1 cellular context compared by ENCODE assay signal in the genomic region with DNA sequence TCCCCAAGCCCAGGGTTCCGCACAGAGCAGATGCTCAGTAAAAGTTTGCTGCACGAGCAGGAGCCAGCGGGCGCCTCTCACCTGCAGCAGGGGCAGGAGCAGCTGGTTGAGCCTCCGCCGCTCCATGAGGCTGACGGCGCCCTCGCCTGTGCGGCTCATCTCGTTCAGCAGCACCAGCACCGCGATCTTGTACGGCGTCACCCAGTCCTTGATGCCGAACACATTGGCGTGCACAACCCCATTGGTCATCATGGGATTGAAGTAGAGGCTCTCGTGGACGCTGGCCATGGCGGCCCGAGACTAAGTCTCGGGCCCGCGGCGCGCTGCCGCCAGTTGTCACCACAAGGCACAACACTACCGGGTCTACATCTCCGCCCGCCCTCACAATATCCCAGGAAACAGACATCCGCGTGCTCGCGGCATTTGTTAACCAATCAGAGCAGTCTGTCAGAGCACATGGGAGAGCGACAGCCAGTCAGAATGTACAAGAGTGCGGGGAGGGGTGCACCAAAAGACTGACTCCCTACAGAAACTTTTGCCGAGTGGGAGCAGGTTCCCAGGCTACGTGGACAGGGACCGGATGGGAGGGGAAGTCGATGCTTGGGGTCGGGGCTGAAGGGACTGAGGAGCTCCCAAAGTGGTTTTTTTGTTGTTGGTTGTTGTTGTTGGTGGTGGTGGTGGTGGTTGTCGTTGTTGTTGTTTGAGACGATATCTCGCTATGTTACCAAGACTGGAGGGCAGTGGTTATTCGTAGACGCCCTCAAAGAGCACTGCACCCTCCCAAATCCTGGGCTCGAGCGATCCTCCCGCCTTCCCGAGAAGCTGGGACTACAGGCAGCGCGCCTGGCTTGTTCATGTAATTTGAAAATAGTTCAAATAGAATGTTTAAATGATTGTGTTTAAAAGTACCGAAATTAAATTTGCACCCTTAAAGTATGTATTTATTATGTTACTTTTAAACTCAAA.
TF ChIP-seq lines count a peak whose summit lies in the region.

A gene with protein sequence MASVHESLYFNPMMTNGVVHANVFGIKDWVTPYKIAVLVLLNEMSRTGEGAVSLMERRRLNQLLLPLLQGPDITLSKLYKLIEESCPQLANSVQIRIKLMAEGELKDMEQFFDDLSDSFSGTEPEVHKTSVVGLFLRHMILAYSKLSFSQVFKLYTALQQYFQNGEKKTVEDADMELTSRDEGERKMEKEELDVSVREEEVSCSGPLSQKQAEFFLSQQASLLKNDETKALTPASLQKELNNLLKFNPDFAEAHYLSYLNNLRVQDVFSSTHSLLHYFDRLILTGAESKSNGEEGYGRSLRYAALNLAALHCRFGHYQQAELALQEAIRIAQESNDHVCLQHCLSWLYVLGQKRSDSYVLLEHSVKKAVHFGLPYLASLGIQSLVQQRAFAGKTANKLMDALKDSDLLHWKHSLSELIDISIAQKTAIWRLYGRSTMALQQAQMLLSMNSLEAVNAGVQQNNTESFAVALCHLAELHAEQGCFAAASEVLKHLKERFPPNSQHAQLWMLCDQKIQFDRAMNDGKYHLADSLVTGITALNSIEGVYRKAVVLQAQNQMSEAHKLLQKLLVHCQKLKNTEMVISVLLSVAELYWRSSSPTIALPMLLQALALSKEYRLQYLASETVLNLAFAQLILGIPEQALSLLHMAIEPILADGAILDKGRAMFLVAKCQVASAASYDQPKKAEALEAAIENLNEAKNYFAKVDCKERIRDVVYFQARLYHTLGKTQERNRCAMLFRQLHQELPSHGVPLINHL (minus strand): TSS at position 359 of the 966 bp plus-strand sequence. CDS start 71 bp downstream, at position 288.

TF ChIP-seq in HepG2, 621 proteins besides CTCF, POLR2A, EP300 and RAD21 (continued from another document and continues in another):
- TF ChIP-seq, protein P1, sequence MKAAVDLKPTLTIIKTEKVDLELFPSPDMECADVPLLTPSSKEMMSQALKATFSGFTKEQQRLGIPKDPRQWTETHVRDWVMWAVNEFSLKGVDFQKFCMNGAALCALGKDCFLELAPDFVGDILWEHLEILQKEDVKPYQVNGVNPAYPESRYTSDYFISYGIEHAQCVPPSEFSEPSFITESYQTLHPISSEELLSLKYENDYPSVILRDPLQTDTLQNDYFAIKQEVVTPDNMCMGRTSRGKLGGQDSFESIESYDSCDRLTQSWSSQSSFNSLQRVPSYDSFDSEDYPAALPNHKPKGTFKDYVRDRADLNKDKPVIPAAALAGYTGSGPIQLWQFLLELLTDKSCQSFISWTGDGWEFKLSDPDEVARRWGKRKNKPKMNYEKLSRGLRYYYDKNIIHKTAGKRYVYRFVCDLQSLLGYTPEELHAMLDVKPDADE (CRISPR knock-in tag; IDR thresholded peaks at IDR 0.05), result no peak
- TF ChIP-seq PHF21A (CRISPR knock-in tag; IDR thresholded peaks at IDR 0.05) (peak; percentile 97), ZNF30 (CRISPR knock-in tag; IDR thresholded peaks at IDR 0.05) (no peak), SUZ12 (IDR thresholded peaks at IDR 0.05; ENCODE audit: low read depth, low read length) (no peak), NBN (conservative IDR thresholded peaks at IDR 0.05) (no peak), ZNF652 (CRISPR knock-in tag; IDR thresholded peaks at IDR 0.05; ENCODE audit: borderline replicate concordance, low read depth) (no peak; the same call in 1 of the 2 replicates), ZNF570 (CRISPR knock-in tag; IDR thresholded peaks at IDR 0.05; ENCODE audit: borderline replicate concordance) (no peak), ZC3H13 (CRISPR knock-in tag; IDR thresholded peaks at IDR 0.05) (0 out of 2 replicates have a peak, but pooled peaks have one; percentile 46), REXO4 (CRISPR knock-in tag; IDR thresholded peaks at IDR 0.05; ENCODE audit: borderline replicate concordance) (no peak), CENPT (CRISPR knock-in tag; IDR thresholded peaks at IDR 0.05; ENCODE audit: low read depth) (0 out of 2 replicates have a peak, but pooled peaks have one; percentile 49), ZNF33B (CRISPR knock-in tag; IDR thresholded peaks at IDR 0.05) (no peak), ATAD3A (CRISPR knock-in tag; IDR thresholded peaks at IDR 0.05) (no peak), ZKSCAN8 (CRISPR knock-in tag; IDR thresholded peaks at IDR 0.05; ENCODE audit: borderline replicate concordance) (0 out of 2 replicates have a peak, but pooled peaks have one; percentile 52), ZNF260 (CRISPR knock-in tag; IDR thresholded peaks at IDR 0.05; ENCODE audit: borderline replicate concordance, low read depth) (no peak), TGIF2 (CRISPR knock-in tag; IDR thresholded peaks at IDR 0.05) (peak; percentile 88; the same call in 1 of the 2 replicates), KAT2B (IDR thresholded peaks at IDR 0.05; ENCODE audit: borderline replicate concordance, low read depth, low read length) (no peak), XBP1 (CRISPR knock-in tag; IDR thresholded peaks at IDR 0.05) (0 out of 2 replicates have a peak, but pooled peaks have one; percentile 26), ZNF766 (CRISPR knock-in tag; IDR thresholded peaks at IDR 0.05; ENCODE audit: borderline replicate concordance) (peak; percentile 79; the same call in 1 of the 2 replicates), ZNF138 (CRISPR knock-in tag; IDR thresholded peaks at IDR 0.05; ENCODE audit: low read depth) (no peak), ZNF292 (CRISPR knock-in tag; IDR thresholded peaks at IDR 0.05; ENCODE audit: borderline replicate concordance, low read depth) (peak; percentile 60; the same call in 1 of the 2 replicates), NPAS2 (CRISPR knock-in tag; IDR thresholded peaks at IDR 0.05; ENCODE audit: borderline replicate concordance) (no peak), ZNF251 (CRISPR knock-in tag; IDR thresholded peaks at IDR 0.05) (no peak), THYN1 (CRISPR knock-in tag; IDR thresholded peaks at IDR 0.05; ENCODE audit: borderline replicate concordance, low read depth) (no peak), ZNF136 (CRISPR knock-in tag; IDR thresholded peaks at IDR 0.05; ENCODE audit: low read depth) (no peak), ZNF263 (CRISPR knock-in tag; IDR thresholded peaks at IDR 0.05) (no peak; the same call in none of the 2 replicates), SCMH1 (CRISPR knock-in tag; IDR thresholded peaks at IDR 0.05; ENCODE audit: borderline replicate concordance) (no peak), U2AF1 (optimal IDR thresholded peaks at IDR 0.05; ENCODE audit: low read depth, low read length) (peak; percentile 85), ZBTB38 (CRISPR knock-in tag; IDR thresholded peaks at IDR 0.05) (peak; percentile 66)
- TF ChIP-seq, protein P2, sequence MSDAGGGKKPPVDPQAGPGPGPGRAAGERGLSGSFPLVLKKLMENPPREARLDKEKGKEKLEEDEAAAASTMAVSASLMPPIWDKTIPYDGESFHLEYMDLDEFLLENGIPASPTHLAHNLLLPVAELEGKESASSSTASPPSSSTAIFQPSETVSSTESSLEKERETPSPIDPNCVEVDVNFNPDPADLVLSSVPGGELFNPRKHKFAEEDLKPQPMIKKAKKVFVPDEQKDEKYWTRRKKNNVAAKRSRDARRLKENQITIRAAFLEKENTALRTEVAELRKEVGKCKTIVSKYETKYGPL (CRISPR knock-in tag; IDR thresholded peaks at IDR 0.05), result no peak
- TF ChIP-seq, protein P3, sequence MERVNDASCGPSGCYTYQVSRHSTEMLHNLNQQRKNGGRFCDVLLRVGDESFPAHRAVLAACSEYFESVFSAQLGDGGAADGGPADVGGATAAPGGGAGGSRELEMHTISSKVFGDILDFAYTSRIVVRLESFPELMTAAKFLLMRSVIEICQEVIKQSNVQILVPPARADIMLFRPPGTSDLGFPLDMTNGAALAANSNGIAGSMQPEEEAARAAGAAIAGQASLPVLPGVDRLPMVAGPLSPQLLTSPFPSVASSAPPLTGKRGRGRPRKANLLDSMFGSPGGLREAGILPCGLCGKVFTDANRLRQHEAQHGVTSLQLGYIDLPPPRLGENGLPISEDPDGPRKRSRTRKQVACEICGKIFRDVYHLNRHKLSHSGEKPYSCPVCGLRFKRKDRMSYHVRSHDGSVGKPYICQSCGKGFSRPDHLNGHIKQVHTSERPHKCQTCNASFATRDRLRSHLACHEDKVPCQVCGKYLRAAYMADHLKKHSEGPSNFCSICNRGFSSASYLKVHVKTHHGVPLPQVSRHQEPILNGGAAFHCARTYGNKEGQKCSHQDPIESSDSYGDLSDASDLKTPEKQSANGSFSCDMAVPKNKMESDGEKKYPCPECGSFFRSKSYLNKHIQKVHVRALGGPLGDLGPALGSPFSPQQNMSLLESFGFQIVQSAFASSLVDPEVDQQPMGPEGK (CRISPR knock-in tag; IDR thresholded peaks at IDR 0.05), result peak; percentile 84
- TF ChIP-seq, protein P4, sequence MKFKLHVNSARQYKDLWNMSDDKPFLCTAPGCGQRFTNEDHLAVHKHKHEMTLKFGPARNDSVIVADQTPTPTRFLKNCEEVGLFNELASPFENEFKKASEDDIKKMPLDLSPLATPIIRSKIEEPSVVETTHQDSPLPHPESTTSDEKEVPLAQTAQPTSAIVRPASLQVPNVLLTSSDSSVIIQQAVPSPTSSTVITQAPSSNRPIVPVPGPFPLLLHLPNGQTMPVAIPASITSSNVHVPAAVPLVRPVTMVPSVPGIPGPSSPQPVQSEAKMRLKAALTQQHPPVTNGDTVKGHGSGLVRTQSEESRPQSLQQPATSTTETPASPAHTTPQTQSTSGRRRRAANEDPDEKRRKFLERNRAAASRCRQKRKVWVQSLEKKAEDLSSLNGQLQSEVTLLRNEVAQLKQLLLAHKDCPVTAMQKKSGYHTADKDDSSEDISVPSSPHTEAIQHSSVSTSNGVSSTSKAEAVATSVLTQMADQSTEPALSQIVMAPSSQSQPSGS (CRISPR knock-in tag; IDR thresholded peaks at IDR 0.05), result peak; percentile 74; the same call in 1 of the 2 replicates
- TF ChIP-seq, protein P5, sequence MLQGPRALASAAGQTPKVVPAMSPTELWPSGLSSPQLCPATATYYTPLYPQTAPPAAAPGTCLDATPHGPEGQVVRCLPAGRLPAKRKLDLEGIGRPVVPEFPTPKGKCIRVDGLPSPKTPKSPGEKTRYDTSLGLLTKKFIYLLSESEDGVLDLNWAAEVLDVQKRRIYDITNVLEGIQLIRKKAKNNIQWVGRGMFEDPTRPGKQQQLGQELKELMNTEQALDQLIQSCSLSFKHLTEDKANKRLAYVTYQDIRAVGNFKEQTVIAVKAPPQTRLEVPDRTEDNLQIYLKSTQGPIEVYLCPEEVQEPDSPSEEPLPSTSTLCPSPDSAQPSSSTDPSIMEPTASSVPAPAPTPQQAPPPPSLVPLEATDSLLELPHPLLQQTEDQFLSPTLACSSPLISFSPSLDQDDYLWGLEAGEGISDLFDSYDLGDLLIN (CRISPR knock-in tag; IDR thresholded peaks at IDR 0.05; ENCODE audit: borderline replicate concordance), result no peak
- TF ChIP-seq, protein P6, sequence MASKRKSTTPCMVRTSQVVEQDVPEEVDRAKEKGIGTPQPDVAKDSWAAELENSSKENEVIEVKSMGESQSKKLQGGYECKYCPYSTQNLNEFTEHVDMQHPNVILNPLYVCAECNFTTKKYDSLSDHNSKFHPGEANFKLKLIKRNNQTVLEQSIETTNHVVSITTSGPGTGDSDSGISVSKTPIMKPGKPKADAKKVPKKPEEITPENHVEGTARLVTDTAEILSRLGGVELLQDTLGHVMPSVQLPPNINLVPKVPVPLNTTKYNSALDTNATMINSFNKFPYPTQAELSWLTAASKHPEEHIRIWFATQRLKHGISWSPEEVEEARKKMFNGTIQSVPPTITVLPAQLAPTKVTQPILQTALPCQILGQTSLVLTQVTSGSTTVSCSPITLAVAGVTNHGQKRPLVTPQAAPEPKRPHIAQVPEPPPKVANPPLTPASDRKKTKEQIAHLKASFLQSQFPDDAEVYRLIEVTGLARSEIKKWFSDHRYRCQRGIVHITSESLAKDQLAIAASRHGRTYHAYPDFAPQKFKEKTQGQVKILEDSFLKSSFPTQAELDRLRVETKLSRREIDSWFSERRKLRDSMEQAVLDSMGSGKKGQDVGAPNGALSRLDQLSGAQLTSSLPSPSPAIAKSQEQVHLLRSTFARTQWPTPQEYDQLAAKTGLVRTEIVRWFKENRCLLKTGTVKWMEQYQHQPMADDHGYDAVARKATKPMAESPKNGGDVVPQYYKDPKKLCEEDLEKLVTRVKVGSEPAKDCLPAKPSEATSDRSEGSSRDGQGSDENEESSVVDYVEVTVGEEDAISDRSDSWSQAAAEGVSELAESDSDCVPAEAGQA (IDR thresholded peaks at IDR 0.05; ENCODE audit: low read depth), result peak; percentile 83; the same call in 1 of the 2 replicates
- TF ChIP-seq, protein P6 (CRISPR knock-in tag; IDR thresholded peaks at IDR 0.05; ENCODE audit: borderline replicate concordance), result no peak
- TF ChIP-seq, protein P7, sequence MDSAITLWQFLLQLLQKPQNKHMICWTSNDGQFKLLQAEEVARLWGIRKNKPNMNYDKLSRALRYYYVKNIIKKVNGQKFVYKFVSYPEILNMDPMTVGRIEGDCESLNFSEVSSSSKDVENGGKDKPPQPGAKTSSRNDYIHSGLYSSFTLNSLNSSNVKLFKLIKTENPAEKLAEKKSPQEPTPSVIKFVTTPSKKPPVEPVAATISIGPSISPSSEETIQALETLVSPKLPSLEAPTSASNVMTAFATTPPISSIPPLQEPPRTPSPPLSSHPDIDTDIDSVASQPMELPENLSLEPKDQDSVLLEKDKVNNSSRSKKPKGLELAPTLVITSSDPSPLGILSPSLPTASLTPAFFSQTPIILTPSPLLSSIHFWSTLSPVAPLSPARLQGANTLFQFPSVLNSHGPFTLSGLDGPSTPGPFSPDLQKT (CRISPR knock-in tag; IDR thresholded peaks at IDR 0.05; ENCODE audit: borderline replicate concordance), result no peak
